ENCODE assay signal across 3 cellular contexts in the genomic region with DNA sequence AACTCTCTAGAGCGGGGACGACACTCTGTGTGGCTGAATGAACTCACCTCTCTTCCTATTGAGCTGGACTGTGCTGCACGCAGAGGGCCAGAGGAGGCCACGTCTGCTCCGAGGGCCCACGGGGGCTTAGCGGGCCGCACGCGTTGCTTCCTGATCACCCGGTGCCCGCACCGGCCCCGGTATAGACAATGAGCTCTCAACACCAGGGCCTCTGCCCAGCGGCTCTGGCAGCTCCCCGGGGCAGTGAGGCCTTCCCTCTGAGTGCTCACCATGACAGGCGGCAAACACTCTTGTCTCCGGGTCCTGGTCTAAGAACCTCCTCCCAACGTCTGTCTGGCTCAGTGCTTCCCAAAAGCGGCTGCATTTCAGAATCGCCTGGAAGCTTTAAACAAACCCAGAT.
TF ChIP-seq lines count a peak whose summit lies in the region.

No MANE protein-coding gene starts in this region.

TF ChIP-seq in HepG2, 621 proteins besides CTCF, POLR2A, EP300 and RAD21:
- no peak for TF ChIP-seq HDAC1 (CRISPR knock-in tag; IDR thresholded peaks at IDR 0.05)
- no peak for TF ChIP-seq KDM5B (CRISPR knock-in tag; IDR thresholded peaks at IDR 0.05; ENCODE audit: borderline replicate concordance)
- TF ChIP-seq ZNF232 (CRISPR knock-in tag; IDR thresholded peaks at IDR 0.05; ENCODE audit: borderline replicate concordance), result no peak
- TF ChIP-seq AKAP8 (CRISPR knock-in tag; IDR thresholded peaks at IDR 0.05), result no peak
- TF ChIP-seq PAF1 (CRISPR knock-in tag; IDR thresholded peaks at IDR 0.05), result no peak
- TF ChIP-seq KDM3A (CRISPR knock-in tag; IDR thresholded peaks at IDR 0.05; ENCODE audit: low read depth), result no peak
- TF ChIP-seq, protein P1, sequence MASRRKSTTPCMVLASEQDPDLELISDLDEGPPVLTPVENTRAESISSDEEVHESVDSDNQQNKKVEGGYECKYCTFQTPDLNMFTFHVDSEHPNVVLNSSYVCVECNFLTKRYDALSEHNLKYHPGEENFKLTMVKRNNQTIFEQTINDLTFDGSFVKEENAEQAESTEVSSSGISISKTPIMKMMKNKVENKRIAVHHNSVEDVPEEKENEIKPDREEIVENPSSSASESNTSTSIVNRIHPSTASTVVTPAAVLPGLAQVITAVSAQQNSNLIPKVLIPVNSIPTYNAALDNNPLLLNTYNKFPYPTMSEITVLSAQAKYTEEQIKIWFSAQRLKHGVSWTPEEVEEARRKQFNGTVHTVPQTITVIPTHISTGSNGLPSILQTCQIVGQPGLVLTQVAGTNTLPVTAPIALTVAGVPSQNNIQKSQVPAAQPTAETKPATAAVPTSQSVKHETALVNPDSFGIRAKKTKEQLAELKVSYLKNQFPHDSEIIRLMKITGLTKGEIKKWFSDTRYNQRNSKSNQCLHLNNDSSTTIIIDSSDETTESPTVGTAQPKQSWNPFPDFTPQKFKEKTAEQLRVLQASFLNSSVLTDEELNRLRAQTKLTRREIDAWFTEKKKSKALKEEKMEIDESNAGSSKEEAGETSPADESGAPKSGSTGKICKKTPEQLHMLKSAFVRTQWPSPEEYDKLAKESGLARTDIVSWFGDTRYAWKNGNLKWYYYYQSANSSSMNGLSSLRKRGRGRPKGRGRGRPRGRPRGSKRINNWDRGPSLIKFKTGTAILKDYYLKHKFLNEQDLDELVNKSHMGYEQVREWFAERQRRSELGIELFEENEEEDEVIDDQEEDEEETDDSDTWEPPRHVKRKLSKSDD (CRISPR knock-in tag; IDR thresholded peaks at IDR 0.05; ENCODE audit: low read depth), result no peak
- TF ChIP-seq SIX4 (CRISPR knock-in tag; IDR thresholded peaks at IDR 0.05), result no peak
- TF ChIP-seq HMG20A (CRISPR knock-in tag; IDR thresholded peaks at IDR 0.05; ENCODE audit: borderline replicate concordance), result no peak
- no peak for TF ChIP-seq ETV6 (CRISPR knock-in tag; conservative IDR thresholded peaks at IDR 0.05)
- no peak for TF ChIP-seq ZNF136 (CRISPR knock-in tag; IDR thresholded peaks at IDR 0.05; ENCODE audit: low read depth)
- no peak for TF ChIP-seq MIXL1 (CRISPR knock-in tag; IDR thresholded peaks at IDR 0.05)
- no peak for TF ChIP-seq ZNF792 (CRISPR knock-in tag; IDR thresholded peaks at IDR 0.05)

TF ChIP-seq in GM23338, 12 proteins besides CTCF, POLR2A, EP300 and RAD21 (continues in another document):
- TF ChIP-seq ZNF114 (CRISPR knock-in tag; IDR thresholded peaks at IDR 0.05) (no peak), JUNB (IDR thresholded peaks at IDR 0.05; ENCODE audit: unreplicated experiment) (no peak), STAT1 (IDR thresholded peaks at IDR 0.05; ENCODE audit: unreplicated experiment) (no peak), NANOG (IDR thresholded peaks at IDR 0.05; ENCODE audit: borderline replicate concordance) (no peak), ZNF331 (CRISPR knock-in tag; IDR thresholded peaks at IDR 0.05; ENCODE audit: low read depth) (no peak), CREB1 (CRISPR knock-in tag; IDR thresholded peaks at IDR 0.05; ENCODE audit: low read depth) (no peak), EZH2 (IDR thresholded peaks at IDR 0.05; ENCODE audit: low read depth, unreplicated experiment) (no peak)
- TF ChIP-seq, protein P2, sequence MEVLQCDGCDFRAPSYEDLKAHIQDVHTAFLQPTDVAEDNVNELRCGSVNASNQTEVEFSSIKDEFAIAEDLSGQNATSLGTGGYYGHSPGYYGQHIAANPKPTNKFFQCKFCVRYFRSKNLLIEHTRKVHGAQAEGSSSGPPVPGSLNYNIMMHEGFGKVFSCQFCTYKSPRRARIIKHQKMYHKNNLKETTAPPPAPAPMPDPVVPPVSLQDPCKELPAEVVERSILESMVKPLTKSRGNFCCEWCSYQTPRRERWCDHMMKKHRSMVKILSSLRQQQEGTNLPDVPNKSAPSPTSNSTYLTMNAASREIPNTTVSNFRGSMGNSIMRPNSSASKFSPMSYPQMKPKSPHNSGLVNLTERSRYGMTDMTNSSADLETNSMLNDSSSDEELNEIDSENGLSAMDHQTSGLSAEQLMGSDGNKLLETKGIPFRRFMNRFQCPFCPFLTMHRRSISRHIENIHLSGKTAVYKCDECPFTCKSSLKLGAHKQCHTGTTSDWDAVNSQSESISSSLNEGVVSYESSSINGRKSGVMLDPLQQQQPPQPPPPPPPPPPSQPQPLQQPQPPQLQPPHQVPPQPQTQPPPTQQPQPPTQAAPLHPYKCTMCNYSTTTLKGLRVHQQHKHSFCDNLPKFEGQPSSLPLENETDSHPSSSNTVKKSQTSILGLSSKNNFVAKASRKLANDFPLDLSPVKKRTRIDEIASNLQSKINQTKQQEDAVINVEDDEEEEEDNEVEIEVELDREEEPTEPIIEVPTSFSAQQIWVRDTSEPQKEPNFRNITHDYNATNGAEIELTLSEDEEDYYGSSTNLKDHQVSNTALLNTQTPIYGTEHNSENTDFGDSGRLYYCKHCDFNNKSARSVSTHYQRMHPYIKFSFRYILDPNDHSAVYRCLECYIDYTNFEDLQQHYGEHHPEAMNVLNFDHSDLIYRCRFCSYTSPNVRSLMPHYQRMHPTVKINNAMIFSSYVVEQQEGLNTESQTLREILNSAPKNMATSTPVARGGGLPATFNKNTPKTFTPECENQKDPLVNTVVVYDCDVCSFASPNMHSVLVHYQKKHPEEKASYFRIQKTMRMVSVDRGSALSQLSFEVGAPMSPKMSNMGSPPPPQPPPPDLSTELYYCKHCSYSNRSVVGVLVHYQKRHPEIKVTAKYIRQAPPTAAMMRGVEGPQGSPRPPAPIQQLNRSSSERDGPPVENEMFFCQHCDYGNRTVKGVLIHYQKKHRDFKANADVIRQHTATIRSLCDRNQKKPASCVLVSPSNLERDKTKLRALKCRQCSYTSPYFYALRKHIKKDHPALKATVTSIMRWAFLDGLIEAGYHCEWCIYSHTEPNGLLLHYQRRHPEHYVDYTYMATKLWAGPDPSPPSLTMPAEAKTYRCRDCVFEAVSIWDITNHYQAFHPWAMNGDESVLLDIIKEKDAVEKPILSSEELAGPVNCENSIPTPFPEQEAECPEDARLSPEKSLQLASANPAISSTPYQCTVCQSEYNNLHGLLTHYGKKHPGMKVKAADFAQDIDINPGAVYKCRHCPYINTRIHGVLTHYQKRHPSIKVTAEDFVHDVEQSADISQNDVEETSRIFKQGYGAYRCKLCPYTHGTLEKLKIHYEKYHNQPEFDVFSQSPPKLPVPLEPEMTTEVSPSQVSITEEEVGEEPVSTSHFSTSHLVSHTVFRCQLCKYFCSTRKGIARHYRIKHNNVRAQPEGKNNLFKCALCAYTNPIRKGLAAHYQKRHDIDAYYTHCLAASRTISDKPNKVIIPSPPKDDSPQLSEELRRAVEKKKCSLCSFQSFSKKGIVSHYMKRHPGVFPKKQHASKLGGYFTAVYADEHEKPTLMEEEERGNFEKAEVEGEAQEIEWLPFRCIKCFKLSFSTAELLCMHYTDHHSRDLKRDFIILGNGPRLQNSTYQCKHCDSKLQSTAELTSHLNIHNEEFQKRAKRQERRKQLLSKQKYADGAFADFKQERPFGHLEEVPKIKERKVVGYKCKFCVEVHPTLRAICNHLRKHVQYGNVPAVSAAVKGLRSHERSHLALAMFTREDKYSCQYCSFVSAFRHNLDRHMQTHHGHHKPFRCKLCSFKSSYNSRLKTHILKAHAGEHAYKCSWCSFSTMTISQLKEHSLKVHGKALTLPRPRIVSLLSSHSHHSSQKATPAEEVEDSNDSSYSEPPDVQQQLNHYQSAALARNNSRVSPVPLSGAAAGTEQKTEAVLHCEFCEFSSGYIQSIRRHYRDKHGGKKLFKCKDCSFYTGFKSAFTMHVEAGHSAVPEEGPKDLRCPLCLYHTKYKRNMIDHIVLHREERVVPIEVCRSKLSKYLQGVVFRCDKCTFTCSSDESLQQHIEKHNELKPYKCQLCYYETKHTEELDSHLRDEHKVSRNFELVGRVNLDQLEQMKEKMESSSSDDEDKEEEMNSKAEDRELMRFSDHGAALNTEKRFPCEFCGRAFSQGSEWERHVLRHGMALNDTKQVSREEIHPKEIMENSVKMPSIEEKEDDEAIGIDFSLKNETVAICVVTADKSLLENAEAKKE (CRISPR knock-in tag; IDR thresholded peaks at IDR 0.05), result no peak
- TF ChIP-seq, protein P3, sequence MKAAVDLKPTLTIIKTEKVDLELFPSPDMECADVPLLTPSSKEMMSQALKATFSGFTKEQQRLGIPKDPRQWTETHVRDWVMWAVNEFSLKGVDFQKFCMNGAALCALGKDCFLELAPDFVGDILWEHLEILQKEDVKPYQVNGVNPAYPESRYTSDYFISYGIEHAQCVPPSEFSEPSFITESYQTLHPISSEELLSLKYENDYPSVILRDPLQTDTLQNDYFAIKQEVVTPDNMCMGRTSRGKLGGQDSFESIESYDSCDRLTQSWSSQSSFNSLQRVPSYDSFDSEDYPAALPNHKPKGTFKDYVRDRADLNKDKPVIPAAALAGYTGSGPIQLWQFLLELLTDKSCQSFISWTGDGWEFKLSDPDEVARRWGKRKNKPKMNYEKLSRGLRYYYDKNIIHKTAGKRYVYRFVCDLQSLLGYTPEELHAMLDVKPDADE (IDR thresholded peaks at IDR 0.05), result no peak

TF ChIP-seq in H1, 55 proteins besides CTCF, POLR2A, EP300 and RAD21:
- no peak for TF ChIP-seq SIX5 (IDR thresholded peaks at IDR 0.05; ENCODE audit: low read depth, low read length)
- no peak for TF ChIP-seq HDAC6 (IDR thresholded peaks at IDR 0.05; ENCODE audit: low read depth, low read length)
- no peak for TF ChIP-seq SP1 (IDR thresholded peaks at IDR 0.05; ENCODE audit: low read depth, low read length)
- TF ChIP-seq RBBP5 (IDR thresholded peaks at IDR 0.05; ENCODE audit: borderline replicate concordance, low read depth, low read length), result no peak
- TF ChIP-seq JUN (IDR thresholded peaks at IDR 0.05; ENCODE audit: low read depth, low read length), result no peak
- TF ChIP-seq TAF7 (optimal IDR thresholded peaks at IDR 0.05; ENCODE audit: borderline replicate concordance, low read depth, low read length), result no peak
- no peak for TF ChIP-seq TBP (IDR thresholded peaks at IDR 0.05; ENCODE audit: low read depth, low read length)
- TF ChIP-seq GTF2F1 (IDR thresholded peaks at IDR 0.05; ENCODE audit: borderline replicate concordance, low read depth, low read length), result no peak
- no peak for TF ChIP-seq TCF12 (IDR thresholded peaks at IDR 0.05; ENCODE audit: low read depth, low read length)
TF ChIP-seq in H1: peak in this region for 0.
